ENCODE assay signal across 1 cellular context in the genomic region with DNA sequence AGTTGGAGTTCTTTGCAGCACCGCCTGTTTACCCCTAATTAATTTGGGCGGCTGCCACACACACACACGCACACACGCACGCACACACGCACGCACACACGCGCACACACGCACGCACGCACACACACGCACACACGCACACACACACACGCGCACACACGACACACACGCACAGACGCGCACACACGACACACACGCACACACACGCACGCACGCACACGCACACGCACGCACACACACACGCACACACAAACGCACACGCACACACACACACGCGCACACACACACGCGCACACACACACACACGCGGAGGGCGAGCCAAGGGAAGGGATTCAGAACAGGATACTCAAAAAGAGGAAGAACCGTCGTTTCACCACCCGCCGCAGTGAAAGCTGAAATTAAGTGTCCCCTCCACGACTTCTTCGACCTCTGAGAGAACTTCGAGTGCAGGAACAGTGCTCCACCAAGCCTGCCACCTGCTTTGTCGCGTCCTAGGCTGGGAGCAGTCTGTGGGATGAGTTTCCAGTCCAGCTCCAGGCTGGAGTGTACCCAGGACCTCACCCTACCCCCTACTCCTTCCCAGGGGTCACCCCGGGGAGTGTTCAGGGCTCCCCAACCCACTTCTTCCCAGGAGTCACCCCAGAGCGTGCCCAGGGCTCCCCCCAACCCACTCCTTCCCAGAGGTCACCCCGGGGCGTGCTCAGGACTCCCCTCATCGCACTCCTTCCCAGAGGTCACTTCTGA.
TF ChIP-seq lines count a peak whose summit lies in the region.

No MANE protein-coding gene starts in this region.

TF ChIP-seq in K562, 482 proteins besides CTCF, POLR2A, EP300 and RAD21 (continued from another document and continues in another):
- TF ChIP-seq, protein P1, sequence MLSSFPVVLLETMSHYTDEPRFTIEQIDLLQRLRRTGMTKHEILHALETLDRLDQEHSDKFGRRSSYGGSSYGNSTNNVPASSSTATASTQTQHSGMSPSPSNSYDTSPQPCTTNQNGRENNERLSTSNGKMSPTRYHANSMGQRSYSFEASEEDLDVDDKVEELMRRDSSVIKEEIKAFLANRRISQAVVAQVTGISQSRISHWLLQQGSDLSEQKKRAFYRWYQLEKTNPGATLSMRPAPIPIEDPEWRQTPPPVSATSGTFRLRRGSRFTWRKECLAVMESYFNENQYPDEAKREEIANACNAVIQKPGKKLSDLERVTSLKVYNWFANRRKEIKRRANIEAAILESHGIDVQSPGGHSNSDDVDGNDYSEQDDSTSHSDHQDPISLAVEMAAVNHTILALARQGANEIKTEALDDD (IDR thresholded peaks at IDR 0.05), result no peak
- TF ChIP-seq ZNF354B (CRISPR knock-in tag; IDR thresholded peaks at IDR 0.05) (no peak), TBL1XR1 (IDR thresholded peaks at IDR 0.05; ENCODE audit: low read length in 2 of 2) (peak in 1 of 2 experiments; percentile 19; a peak in 1 of 4 replicates), BRF1 (IDR thresholded peaks at IDR 0.05; ENCODE audit: borderline replicate concordance, extremely low read depth, insufficient read length) (no peak), RBM25 (IDR thresholded peaks at IDR 0.05; ENCODE audit: low read depth, low read length, severe bottlenecking) (no peak), PML (IDR thresholded peaks at IDR 0.05; ENCODE audit: low read length) (no peak), ZKSCAN8 (CRISPR knock-in tag; IDR thresholded peaks at IDR 0.05) (peak; percentile 81), NFXL1 (CRISPR knock-in tag; IDR thresholded peaks at IDR 0.05) (no peak), ZNF239 (CRISPR knock-in tag; IDR thresholded peaks at IDR 0.05) (no peak), ZNF184 (CRISPR knock-in tag; IDR thresholded peaks at IDR 0.05) (no peak), MYC (IDR thresholded peaks at IDR 0.05; ENCODE audit: low read depth, low read length) (0 out of 2 replicates have a peak, but pooled peaks have one; percentile 18), MYC (CRISPR knock-in tag; IDR thresholded peaks at IDR 0.05; ENCODE audit: borderline replicate concordance, low read depth) (no peak; the same call in 1 of the 2 replicates), SMARCA5 (IDR thresholded peaks at IDR 0.05) (no peak), ZBTB12 (CRISPR knock-in tag; IDR thresholded peaks at IDR 0.05) (no peak), SRSF7 (optimal IDR thresholded peaks at IDR 0.05; ENCODE audit: low read depth, low read length) (peak; percentile 67), MAFK (IDR thresholded peaks at IDR 0.05; ENCODE audit: low read length) (no peak), HLTF (IDR thresholded peaks at IDR 0.05) (no peak), ZNF445 (CRISPR knock-in tag; IDR thresholded peaks at IDR 0.05; ENCODE audit: low read depth) (no peak), PURB (CRISPR knock-in tag; IDR thresholded peaks at IDR 0.05; ENCODE audit: low read depth) (no peak), TCF15 (CRISPR knock-in tag; IDR thresholded peaks at IDR 0.05) (no peak), E2F3 (CRISPR knock-in tag; IDR thresholded peaks at IDR 0.05) (no peak), ZNF699 (CRISPR knock-in tag; IDR thresholded peaks at IDR 0.05; ENCODE audit: insufficient replicate concordance) (no peak), ZNF263 (CRISPR knock-in tag; IDR thresholded peaks at IDR 0.05; ENCODE audit: borderline replicate concordance) (peak; percentile 31; the same call in 1 of the 2 replicates), CBX1 (IDR thresholded peaks at IDR 0.05; ENCODE audit: low read depth) (no peak), NFATC3 (IDR thresholded peaks at IDR 0.05) (no peak), ZNF224 (CRISPR knock-in tag; IDR thresholded peaks at IDR 0.05) (no peak), MCM7 (IDR thresholded peaks at IDR 0.05) (no peak), HNRNPLL (IDR thresholded peaks at IDR 0.05; ENCODE audit: low read depth, low read length, poor library complexity, severe bottlenecking) (peak; percentile 82), ZNF764 (CRISPR knock-in tag; IDR thresholded peaks at IDR 0.05; ENCODE audit: low read depth) (no peak), CREB3 (tag; conservative IDR thresholded peaks at IDR 0.05; ENCODE audit: low read depth) (no peak), ETS2 (tag; IDR thresholded peaks at IDR 0.05; ENCODE audit: borderline replicate concordance, poor library complexity, severe bottlenecking) (no peak), EP400 (IDR thresholded peaks at IDR 0.05) (no peak), STAT5A (IDR thresholded peaks at IDR 0.05; ENCODE audit: borderline replicate concordance, low read length) (no peak), POLR2G (IDR thresholded peaks at IDR 0.05; ENCODE audit: low read depth, low read length) (peak; percentile 31; the same call in 1 of the 2 replicates), NR0B1 (IDR thresholded peaks at IDR 0.05; ENCODE audit: partially characterized antibody) (no peak), KLF10 (CRISPR knock-in tag; IDR thresholded peaks at IDR 0.05) (no peak), EWSR1 (IDR thresholded peaks at IDR 0.05; ENCODE audit: borderline replicate concordance, low read depth, partially characterized antibody) (no peak), FOXJ3 (CRISPR knock-in tag; IDR thresholded peaks at IDR 0.05) (no peak), ELF2 (CRISPR knock-in tag; IDR thresholded peaks at IDR 0.05) (no peak), ZNF24 (IDR thresholded peaks at IDR 0.05) (no peak), NFYB (IDR thresholded peaks at IDR 0.05; ENCODE audit: extremely low read depth, insufficient read length) (no peak), PREB (CRISPR knock-in tag; IDR thresholded peaks at IDR 0.05) (no peak), ZNF232 (CRISPR knock-in tag; IDR thresholded peaks at IDR 0.05) (no peak), SETDB1 (IDR thresholded peaks at IDR 0.05; ENCODE audit: low read length) (no peak), PPARD (CRISPR knock-in tag; IDR thresholded peaks at IDR 0.05) (no peak), NUFIP1 (IDR thresholded peaks at IDR 0.05; ENCODE audit: partially characterized antibody) (no peak), ILK (tag; IDR thresholded peaks at IDR 0.05; ENCODE audit: borderline replicate concordance, low read depth) (no peak), TAF7 (tag; IDR thresholded peaks at IDR 0.05) (no peak), TCF3 (CRISPR knock-in tag; IDR thresholded peaks at IDR 0.05) (no peak), TAL1 (IDR thresholded peaks at IDR 0.05) (no peak), FOXK2 (conservative IDR thresholded peaks at IDR 0.05 in 1 of 2, IDR thresholded peaks at IDR 0.05 in 1 of 2; ENCODE audit: low read depth in 2 of 2) (no peak), ELF4 (CRISPR knock-in tag; IDR thresholded peaks at IDR 0.05) (peak; percentile 90)
- TF ChIP-seq, protein P2, sequence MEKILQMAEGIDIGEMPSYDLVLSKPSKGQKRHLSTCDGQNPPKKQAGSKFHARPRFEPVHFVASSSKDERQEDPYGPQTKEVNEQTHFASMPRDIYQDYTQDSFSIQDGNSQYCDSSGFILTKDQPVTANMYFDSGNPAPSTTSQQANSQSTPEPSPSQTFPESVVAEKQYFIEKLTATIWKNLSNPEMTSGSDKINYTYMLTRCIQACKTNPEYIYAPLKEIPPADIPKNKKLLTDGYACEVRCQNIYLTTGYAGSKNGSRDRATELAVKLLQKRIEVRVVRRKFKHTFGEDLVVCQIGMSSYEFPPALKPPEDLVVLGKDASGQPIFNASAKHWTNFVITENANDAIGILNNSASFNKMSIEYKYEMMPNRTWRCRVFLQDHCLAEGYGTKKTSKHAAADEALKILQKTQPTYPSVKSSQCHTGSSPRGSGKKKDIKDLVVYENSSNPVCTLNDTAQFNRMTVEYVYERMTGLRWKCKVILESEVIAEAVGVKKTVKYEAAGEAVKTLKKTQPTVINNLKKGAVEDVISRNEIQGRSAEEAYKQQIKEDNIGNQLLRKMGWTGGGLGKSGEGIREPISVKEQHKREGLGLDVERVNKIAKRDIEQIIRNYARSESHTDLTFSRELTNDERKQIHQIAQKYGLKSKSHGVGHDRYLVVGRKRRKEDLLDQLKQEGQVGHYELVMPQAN (IDR thresholded peaks at IDR 0.05; ENCODE audit: borderline replicate concordance), result no peak
- TF ChIP-seq, protein P3, sequence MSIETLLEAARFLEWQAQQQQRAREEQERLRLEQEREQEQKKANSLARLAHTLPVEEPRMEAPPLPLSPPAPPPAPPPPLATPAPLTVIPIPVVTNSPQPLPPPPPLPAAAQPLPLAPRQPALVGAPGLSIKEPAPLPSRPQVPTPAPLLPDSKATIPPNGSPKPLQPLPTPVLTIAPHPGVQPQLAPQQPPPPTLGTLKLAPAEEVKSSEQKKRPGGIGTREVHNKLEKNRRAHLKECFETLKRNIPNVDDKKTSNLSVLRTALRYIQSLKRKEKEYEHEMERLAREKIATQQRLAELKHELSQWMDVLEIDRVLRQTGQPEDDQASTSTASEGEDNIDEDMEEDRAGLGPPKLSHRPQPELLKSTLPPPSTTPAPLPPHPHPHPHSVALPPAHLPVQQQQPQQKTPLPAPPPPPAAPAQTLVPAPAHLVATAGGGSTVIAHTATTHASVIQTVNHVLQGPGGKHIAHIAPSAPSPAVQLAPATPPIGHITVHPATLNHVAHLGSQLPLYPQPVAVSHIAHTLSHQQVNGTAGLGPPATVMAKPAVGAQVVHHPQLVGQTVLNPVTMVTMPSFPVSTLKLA (conservative IDR thresholded peaks at IDR 0.05), result 0 out of 4 replicates have a peak, but pooled peaks of 1 of the 2 experiments have one; percentile 22
- TF ChIP-seq, protein P4, sequence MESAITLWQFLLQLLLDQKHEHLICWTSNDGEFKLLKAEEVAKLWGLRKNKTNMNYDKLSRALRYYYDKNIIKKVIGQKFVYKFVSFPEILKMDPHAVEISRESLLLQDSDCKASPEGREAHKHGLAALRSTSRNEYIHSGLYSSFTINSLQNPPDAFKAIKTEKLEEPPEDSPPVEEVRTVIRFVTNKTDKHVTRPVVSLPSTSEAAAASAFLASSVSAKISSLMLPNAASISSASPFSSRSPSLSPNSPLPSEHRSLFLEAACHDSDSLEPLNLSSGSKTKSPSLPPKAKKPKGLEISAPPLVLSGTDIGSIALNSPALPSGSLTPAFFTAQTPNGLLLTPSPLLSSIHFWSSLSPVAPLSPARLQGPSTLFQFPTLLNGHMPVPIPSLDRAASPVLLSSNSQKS (CRISPR knock-in tag; IDR thresholded peaks at IDR 0.05), result no peak
- TF ChIP-seq, protein P5, sequence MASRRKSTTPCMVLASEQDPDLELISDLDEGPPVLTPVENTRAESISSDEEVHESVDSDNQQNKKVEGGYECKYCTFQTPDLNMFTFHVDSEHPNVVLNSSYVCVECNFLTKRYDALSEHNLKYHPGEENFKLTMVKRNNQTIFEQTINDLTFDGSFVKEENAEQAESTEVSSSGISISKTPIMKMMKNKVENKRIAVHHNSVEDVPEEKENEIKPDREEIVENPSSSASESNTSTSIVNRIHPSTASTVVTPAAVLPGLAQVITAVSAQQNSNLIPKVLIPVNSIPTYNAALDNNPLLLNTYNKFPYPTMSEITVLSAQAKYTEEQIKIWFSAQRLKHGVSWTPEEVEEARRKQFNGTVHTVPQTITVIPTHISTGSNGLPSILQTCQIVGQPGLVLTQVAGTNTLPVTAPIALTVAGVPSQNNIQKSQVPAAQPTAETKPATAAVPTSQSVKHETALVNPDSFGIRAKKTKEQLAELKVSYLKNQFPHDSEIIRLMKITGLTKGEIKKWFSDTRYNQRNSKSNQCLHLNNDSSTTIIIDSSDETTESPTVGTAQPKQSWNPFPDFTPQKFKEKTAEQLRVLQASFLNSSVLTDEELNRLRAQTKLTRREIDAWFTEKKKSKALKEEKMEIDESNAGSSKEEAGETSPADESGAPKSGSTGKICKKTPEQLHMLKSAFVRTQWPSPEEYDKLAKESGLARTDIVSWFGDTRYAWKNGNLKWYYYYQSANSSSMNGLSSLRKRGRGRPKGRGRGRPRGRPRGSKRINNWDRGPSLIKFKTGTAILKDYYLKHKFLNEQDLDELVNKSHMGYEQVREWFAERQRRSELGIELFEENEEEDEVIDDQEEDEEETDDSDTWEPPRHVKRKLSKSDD (conservative IDR thresholded peaks at IDR 0.05; ENCODE audit: low read length), result no peak
